In genomic region chr6:144581807-144582537, GRCh38 we compare ENCODE assay signal across 8 cellular contexts.
DNase-seq lines count a peak whose midpoint lies in the region; ATAC-seq and TF ChIP-seq lines count a peak whose summit lies in the region.

No MANE protein-coding gene starts in this region.

- TF ChIP-seq POLR2A in esophagus squamous epithelium (IDR thresholded peaks at IDR 0.05) = no peak

- H3K4me1 ChIP-seq in KMS-11 (ENCODE audit: low read depth, poor library complexity, severe bottlenecking) (peaks cover 50% of the 10 kb centered on the region), esophagus squamous epithelium (peaks cover 4 to 20% (median 9%) of the 10 kb centered on the region in 3 donors), neuronal stem cell (ENCODE audit: control insufficient read depth in 2 of 2, insufficient read depth in 1 of 2, low read depth in 1 of 2, low read length in 2 of 2) (peaks cover 1 to 6% of the 10 kb centered on the region in 2 donors)

- TF ChIP-seq CTCF in KMS-11 (conservative IDR thresholded peaks at IDR 0.05; ENCODE audit: low read depth, low read length) (peak; percentile 82), esophagus squamous epithelium (IDR thresholded peaks at IDR 0.05) (peak in 4 of 6 experiments; percentile 12 to 43 (median 32))

- H3K14ac ChIP-seq in neuronal stem cell (ENCODE audit: low read length) = no peak overlapping the region

- H3K9me3 ChIP-seq in T-helper 17 cell (ENCODE audit: control insufficient read depth, low read length, poor library complexity, severe bottlenecking) = no peaks in the 10 kb centered on the region
- no peaks in the 10 kb centered on the region for H3K9me3 ChIP-seq in esophagus squamous epithelium
- no peaks in the 10 kb centered on the region for H3K9me3 ChIP-seq in neuronal stem cell (replicated peaks in 1 of 2; ENCODE audit: control insufficient read depth in 2 of 2, insufficient read depth in 1 of 2, low read depth in 1 of 2, low read length in 2 of 2)

- intact Hi-C loops in esophagus squamous epithelium (cut with DNase I) = no loop called here

- H3K4me3 Mint-ChIP-seq in T-helper 17 cell = no peak overlapping the region

- H3K4me3 ChIP-seq in KMS-11 (IDR thresholded peaks at IDR 0.05; ENCODE audit: insufficient read depth, low read depth, low read length) = no peak overlapping the region
- H3K4me3 ChIP-seq in esophagus squamous epithelium = no peak overlapping the region
- no peak overlapping the region for H3K4me3 ChIP-seq in neuronal stem cell (ENCODE audit: low read length in 2 of 2)

- no peak overlapping the region for H3K23ac ChIP-seq in neuronal stem cell (ENCODE audit: low read depth, low read length, poor library complexity)

- H3K27me3 Mint-ChIP-seq in T-helper 17 cell = no peaks in the 10 kb centered on the region

- H3K79me2 ChIP-seq in KMS-11 (ENCODE audit: insufficient read depth, low read depth) = no peaks in the 10 kb centered on the region

- H2AFZ ChIP-seq in KMS-11 (ENCODE audit: low read depth) (no peak overlapping the region), neuronal stem cell (ENCODE audit: low read length) (no peak overlapping the region)

- H4K8ac ChIP-seq in neuronal stem cell (ENCODE audit: low read depth, low read length) = no peak overlapping the region

- H4K20me1 ChIP-seq in KMS-11 (ENCODE audit: insufficient read depth) = no peaks in the 10 kb centered on the region

- H3K18ac ChIP-seq in neuronal stem cell (ENCODE audit: low read length) = no peak overlapping the region

- H3K36me3 ChIP-seq in KMS-11 (ENCODE audit: insufficient read depth) = no peaks in the 10 kb centered on the region
- H3K36me3 ChIP-seq in esophagus squamous epithelium = peaks cover 0 to 26% (median 12%) of the 10 kb centered on the region in 3 donors
- H3K36me3 ChIP-seq in neuronal stem cell (replicated peaks in 1 of 2; ENCODE audit: control insufficient read depth in 2 of 2, insufficient read depth in 2 of 2, low read length in 2 of 2) = peaks cover 4 to 21% of the 10 kb centered on the region in 2 donors

- H3K27ac ChIP-seq in KMS-11 (no peak overlapping the region), esophagus squamous epithelium (no peak overlapping the region), neuronal stem cell (replicated peaks; ENCODE audit: low read length) (no peak overlapping the region)

- DNase-seq in EH (ENCODE audit: low read depth) = peak; percentile 46
- DNase-seq in T-helper 17 cell = no peak
- no peak for DNase-seq in esophagus squamous epithelium (lab: John Stamatoyannopoulos, UW)
- DNase-seq in neuronal stem cell (ENCODE audit: low spot score) = peak; percentile 11
- no peak for DNase-seq in stimulated activated naive CD8-positive, alpha-beta T cell treated with anti-CD3 and anti-CD28 coated beads, Interleukin-15, Interleukin-2, amounts not matched to agents 100 U/mL and 50 U/mL, for 24 hours

- H3K4me1 Mint-ChIP-seq in T-helper 17 cell = peaks cover 37% of the 10 kb centered on the region

- ATAC-seq in T-helper 17 cell (peak; percentile 57), HG02642 (IDR thresholded peaks at IDR 0.05; ENCODE audit: poor library complexity, unreplicated experiment) (no peak), HG03108 (IDR thresholded peaks at IDR 0.05; ENCODE audit: unreplicated experiment) (no peak)
- ATAC-seq in stimulated activated naive CD8-positive, alpha-beta T cell treated with anti-CD3 and anti-CD28 coated beads, Interleukin-15, Interleukin-2, amounts not matched to agents 100 U/mL and 50 U/mL, for 24 hours = no peak

- no peak overlapping the region for H3K9ac ChIP-seq in KMS-11
- H3K9ac ChIP-seq in neuronal stem cell (ENCODE audit: low read depth, low read length, poor library complexity) = no peak overlapping the region

- no peak overlapping the region for H4K91ac ChIP-seq in neuronal stem cell (ENCODE audit: low read depth, low read length, poor library complexity)

- no peak overlapping the region for H2BK120ac ChIP-seq in neuronal stem cell (ENCODE audit: low read depth, low read length)

- H3K4me2 ChIP-seq in KMS-11 (peak overlapping the region; percentile 85), neuronal stem cell (ENCODE audit: insufficient read depth, low read length, poor library complexity, severe bottlenecking) (no peak overlapping the region)

- 60 to 73% methylated on average over 5 of the region's 5 CpGs for WGBS in esophagus squamous epithelium, 2 donors
- WGBS in neuronal stem cell (ENCODE audit: extremely low coverage in 2 of 2, insufficient read length in 2 of 2, insufficient replicate concordance in 1 of 2), 2 donors = 100% methylated on average over 1 of the region's 5 CpGs; no CpG with 5 or more reads in 1 of the 2 donors

- H3K27me3 ChIP-seq in KMS-11 (ENCODE audit: insufficient read depth, low read depth) (no peaks in the 10 kb centered on the region), esophagus squamous epithelium (no peaks in the 10 kb centered on the region), neuronal stem cell (ENCODE audit: control insufficient read depth in 3 of 3, insufficient read depth in 3 of 3, low read depth in 1 of 3, low read length in 3 of 3) (no peaks in the 10 kb centered on the region)

- H2BK15ac ChIP-seq in neuronal stem cell (ENCODE audit: low read length) = no peak overlapping the region

- H2BK12ac ChIP-seq in neuronal stem cell (ENCODE audit: low read length) = no peak overlapping the region

- no peak overlapping the region for H3K4ac ChIP-seq in neuronal stem cell (ENCODE audit: low read length)

- H2BK5ac ChIP-seq in neuronal stem cell (ENCODE audit: low read length) = no peak overlapping the region

- H3K36me3 Mint-ChIP-seq in T-helper 17 cell (ENCODE audit: low read depth) = peaks cover 3% of the 10 kb centered on the region

- H2AK5ac ChIP-seq in neuronal stem cell (ENCODE audit: low read depth, low read length) = no peak overlapping the region

- peak overlapping the region; percentile 98 for H3K27ac Mint-ChIP-seq in T-helper 17 cell

- H3K79me1 ChIP-seq in neuronal stem cell (ENCODE audit: low read depth, low read length) = no peaks in the 10 kb centered on the region

Comparison
In these comparisons a context has a peak if more than half of its experiments do, and no peak if none do; other contexts are left out.
1. DNase-seq: peak in EH (single experiment) and neuronal stem cell (single experiment); none in T-helper 17 cell (0 of 3), esophagus squamous epithelium (single experiment) and stimulated activated naive CD8-positive, alpha-beta T cell treated with anti-CD3 and anti-CD28 coated beads, Interleukin-15, Interleukin-2, amounts not matched to agents 100 U/mL and 50 U/mL, for 24 hours (single experiment).